ENCODE assay signal across 20 cellular contexts in the genomic region with DNA sequence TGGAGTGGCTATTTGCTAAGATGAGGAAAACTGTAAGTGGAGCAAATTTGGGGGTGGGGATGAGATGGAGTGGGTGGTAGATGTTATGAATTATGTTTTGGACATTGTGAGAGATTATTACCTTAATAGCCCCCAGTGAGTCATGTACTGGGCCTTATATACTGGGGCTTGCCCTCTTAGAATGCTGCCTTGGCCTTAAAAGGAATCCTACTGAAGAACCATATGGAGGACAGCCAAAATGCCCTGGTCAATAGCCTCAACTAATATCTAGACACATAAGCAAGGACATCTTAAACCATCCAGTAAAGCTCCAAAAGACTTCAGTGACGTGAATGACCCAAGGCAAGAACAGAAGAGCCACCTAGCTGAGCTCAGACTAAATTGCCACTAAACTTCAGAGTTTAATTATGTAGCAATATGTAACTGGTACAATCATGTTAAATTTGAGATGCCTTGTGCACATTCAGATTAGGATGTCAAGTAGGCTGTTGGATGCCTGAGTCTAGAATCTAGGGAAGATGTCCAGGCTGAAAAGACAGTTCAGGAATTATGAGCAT.
"Had no signal": no experiment of that assay in that cellular context is flagged by ENCODE, and none has a peak within 500 bp of the region (broad histone marks: within the 10 kb centered on the region; RNA-seq: fewer than 3 reads in every experiment).

No MANE protein-coding gene starts in this region.

- H2AFZ ChIP-seq: neural progenitor cell, parathyroid adenoma had no signal

- DNase-seq: dermis blood vessel endothelial cell; effector memory CD4-positive, alpha-beta T cell; erythroblast; left cardiac atrium; left lung; mesendoderm; midbrain; naive thymus-derived CD4-positive, alpha-beta T cell; stimulated activated CD4-positive, alpha-beta T cell treated with anti-CD3 and anti-CD28 coated beads, Interleukin-2, amount 100 ng/mL, for 24 hours; stimulated activated CD4-positive, alpha-beta T cell treated with anti-CD3 and anti-CD28 coated beads, Interleukin-4, amount 100 ng/mL, for 24 hours; stimulated activated naive CD4-positive, alpha-beta T cell treated with Interleukin-2 at 50 U/mL for 16 hours; stomach; thyroid gland; trophoblast cell had no signal

- ATAC-seq: left lung; naive thymus-derived CD4-positive, alpha-beta T cell; sciatic nerve; stimulated activated effector memory CD8-positive, alpha-beta T cell treated with anti-CD3 and anti-CD28 coated beads, Interleukin-12 subunit alpha, Interleukin-12 subunit beta, amount 100 ng/mL, for 72 hours had no signal

- H3K4me1 ChIP-seq: left lung, parathyroid adenoma, stomach, thyroid gland, vagina had no signal

- H3K27ac ChIP-seq: coronary artery, left lung, neural progenitor cell, parathyroid adenoma, stomach, thyroid gland, vagina had no signal

- H3K9me3 ChIP-seq: left lung, thyroid gland, vagina had no signal

- H3K4me3 ChIP-seq: coronary artery, left lung, neural progenitor cell, stomach, thyroid gland, vagina had no signal

- H3K36me3 ChIP-seq: left lung, neural progenitor cell, stomach, thyroid gland, vagina had no signal

- H3K27me3 ChIP-seq: left lung, neural progenitor cell, thyroid gland, vagina had no signal

- H3K4me2 ChIP-seq: neural progenitor cell had no signal

- H3K79me2 ChIP-seq: parathyroid adenoma had no signal

- H3K9ac ChIP-seq: neural progenitor cell, parathyroid adenoma had no signal
